ENCODE assay signal across 13 cellular contexts in the genomic region with DNA sequence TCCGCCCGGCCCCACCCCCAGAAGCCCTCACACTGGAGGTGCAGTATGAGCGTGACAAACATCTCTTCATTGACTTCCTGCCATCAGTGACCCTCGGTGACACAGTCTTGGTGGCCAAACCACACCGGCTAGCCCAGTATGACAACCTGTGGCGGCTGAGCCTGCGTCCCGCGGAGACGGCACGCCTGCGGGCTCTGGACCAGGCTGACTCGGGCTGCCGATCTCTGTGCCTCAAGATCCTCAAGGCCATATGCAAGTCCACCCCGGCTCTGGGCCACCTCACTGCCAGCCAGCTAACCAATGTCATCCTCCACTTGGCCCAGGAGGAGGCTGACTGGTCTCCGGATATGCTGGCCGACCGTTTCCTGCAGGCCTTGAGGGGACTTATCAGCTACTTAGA.
"Had no signal": no experiment of that assay in that cellular context is flagged by ENCODE, and none has a peak within 500 bp of the region (broad histone marks: within the 10 kb centered on the region; RNA-seq: fewer than 3 reads in every experiment).

No MANE protein-coding gene starts in this region.

- H3K27me3 Mint-ChIP-seq: activated CD4-positive, alpha-beta memory T cell treated with anti-CD3 and anti-CD28 coated beads for 36 hours; activated CD4-positive, alpha-beta T cell treated with anti-CD3 and anti-CD28 coated beads for 36 hours; activated CD8-positive, alpha-beta memory T cell treated with anti-CD3 and anti-CD28 coated beads, Interleukin-2, amount 10 ng/mL, durations not matched to agents 7 days and 5 days; activated naive CD4-positive, alpha-beta T cell treated with anti-CD3 and anti-CD28 coated beads, Interleukin-2, amount 50 U/mL, for 24 hours had no signal

- H3K27ac ChIP-seq: colonic mucosa, prostate gland, thyroid gland had no signal

- H3K27me3 ChIP-seq: colonic mucosa, gastroesophageal sphincter, thyroid gland had no signal

- H3K4me3 Mint-ChIP-seq: activated CD4-positive, alpha-beta memory T cell treated with anti-CD3 and anti-CD28 coated beads for 36 hours; activated CD4-positive, alpha-beta T cell treated with anti-CD3 and anti-CD28 coated beads for 36 hours; activated CD8-positive, alpha-beta memory T cell treated with anti-CD3 and anti-CD28 coated beads, Interleukin-2, amount 10 ng/mL, durations not matched to agents 7 days and 5 days; activated naive CD4-positive, alpha-beta T cell treated with anti-CD3 and anti-CD28 coated beads, Interleukin-2, amount 50 U/mL, for 24 hours; nephron had no signal

- H3K9me3 Mint-ChIP-seq: activated CD4-positive, alpha-beta memory T cell treated with anti-CD3 and anti-CD28 coated beads for 36 hours; activated naive CD4-positive, alpha-beta T cell treated with anti-CD3 and anti-CD28 coated beads, Interleukin-2, amount 50 U/mL, for 24 hours; nephron had no signal

- ATAC-seq: activated CD4-positive, alpha-beta T cell treated with anti-CD3 and anti-CD28 coated beads for 36 hours; activated CD8-positive, alpha-beta memory T cell treated with anti-CD3 and anti-CD28 coated beads, Interleukin-2, amount 10 ng/mL, durations not matched to agents 7 days and 5 days; gastroesophageal sphincter had no signal

- H3K4me3 ChIP-seq: colonic mucosa, gastroesophageal sphincter, prostate gland, thyroid gland had no signal

- DNase-seq: amniotic stem cell; central memory CD4-positive, alpha-beta T cell; islet precursor cell had no signal

- H3K9me3 ChIP-seq: colonic mucosa, gastroesophageal sphincter, prostate gland, thyroid gland had no signal

- FAIRE-seq: endometrium had no signal

- H3K27ac Mint-ChIP-seq: activated CD8-positive, alpha-beta memory T cell treated with anti-CD3 and anti-CD28 coated beads, Interleukin-2, amount 10 ng/mL, durations not matched to agents 7 days and 5 days had no signal
